ENCODE assay signal across 1 cellular context in the genomic region with DNA sequence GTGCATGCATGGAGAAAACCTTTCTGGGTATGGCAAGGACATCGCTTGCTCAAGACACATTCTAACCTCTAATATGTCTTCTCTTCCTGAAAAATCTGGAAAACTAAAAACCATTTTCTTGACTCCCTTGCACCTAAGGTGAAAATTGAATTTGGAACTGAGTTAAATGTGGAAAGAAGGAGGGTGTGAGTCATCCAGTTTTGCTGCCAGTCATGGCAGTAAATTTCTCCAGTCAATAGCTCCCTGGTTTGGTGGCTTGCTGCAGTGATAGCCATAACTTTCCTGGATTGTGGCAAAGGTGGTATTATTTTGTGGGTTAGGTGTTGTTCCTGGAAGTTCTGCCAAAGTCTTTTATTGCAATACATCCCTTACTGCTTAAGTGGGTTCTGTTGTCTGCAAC.
TF ChIP-seq lines count a peak whose summit lies in the region.

No MANE protein-coding gene starts in this region.

TF ChIP-seq in WTC11, 78 proteins besides CTCF, POLR2A, EP300 and RAD21 (continued from another document):
- TF ChIP-seq, protein P1, sequence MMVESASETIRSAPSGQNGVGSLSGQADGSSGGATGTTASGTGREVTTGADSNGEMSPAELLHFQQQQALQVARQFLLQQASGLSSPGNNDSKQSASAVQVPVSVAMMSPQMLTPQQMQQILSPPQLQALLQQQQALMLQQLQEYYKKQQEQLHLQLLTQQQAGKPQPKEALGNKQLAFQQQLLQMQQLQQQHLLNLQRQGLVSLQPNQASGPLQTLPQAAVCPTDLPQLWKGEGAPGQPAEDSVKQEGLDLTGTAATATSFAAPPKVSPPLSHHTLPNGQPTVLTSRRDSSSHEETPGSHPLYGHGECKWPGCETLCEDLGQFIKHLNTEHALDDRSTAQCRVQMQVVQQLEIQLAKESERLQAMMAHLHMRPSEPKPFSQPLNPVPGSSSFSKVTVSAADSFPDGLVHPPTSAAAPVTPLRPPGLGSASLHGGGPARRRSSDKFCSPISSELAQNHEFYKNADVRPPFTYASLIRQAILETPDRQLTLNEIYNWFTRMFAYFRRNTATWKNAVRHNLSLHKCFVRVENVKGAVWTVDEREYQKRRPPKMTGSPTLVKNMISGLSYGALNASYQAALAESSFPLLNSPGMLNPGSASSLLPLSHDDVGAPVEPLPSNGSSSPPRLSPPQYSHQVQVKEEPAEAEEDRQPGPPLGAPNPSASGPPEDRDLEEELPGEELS (CRISPR knock-in tag; IDR thresholded peaks at IDR 0.05) = no peak
- TF ChIP-seq, protein P2, sequence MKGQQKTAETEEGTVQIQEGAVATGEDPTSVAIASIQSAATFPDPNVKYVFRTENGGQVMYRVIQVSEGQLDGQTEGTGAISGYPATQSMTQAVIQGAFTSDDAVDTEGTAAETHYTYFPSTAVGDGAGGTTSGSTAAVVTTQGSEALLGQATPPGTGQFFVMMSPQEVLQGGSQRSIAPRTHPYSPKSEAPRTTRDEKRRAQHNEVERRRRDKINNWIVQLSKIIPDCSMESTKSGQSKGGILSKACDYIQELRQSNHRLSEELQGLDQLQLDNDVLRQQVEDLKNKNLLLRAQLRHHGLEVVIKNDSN (CRISPR knock-in tag; IDR thresholded peaks at IDR 0.05) = no peak
- TF ChIP-seq, protein P3, sequence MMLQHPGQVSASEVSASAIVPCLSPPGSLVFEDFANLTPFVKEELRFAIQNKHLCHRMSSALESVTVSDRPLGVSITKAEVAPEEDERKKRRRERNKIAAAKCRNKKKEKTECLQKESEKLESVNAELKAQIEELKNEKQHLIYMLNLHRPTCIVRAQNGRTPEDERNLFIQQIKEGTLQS (CRISPR knock-in tag; conservative IDR thresholded peaks at IDR 0.05) = no peak
- TF ChIP-seq, protein P4, sequence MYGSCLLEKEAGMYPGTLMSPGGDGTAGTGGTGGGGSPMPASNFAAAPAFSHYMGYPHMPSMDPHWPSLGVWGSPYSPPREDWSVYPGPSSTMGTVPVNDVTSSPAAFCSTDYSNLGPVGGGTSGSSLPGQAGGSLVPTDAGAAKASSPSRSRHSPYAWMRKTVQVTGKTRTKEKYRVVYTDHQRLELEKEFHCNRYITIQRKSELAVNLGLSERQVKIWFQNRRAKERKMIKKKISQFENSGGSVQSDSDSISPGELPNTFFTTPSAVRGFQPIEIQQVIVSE (CRISPR knock-in tag; IDR thresholded peaks at IDR 0.05; ENCODE audit: borderline replicate concordance) = no peak
- TF ChIP-seq JUN (CRISPR knock-in tag; IDR thresholded peaks at IDR 0.05) (no peak), SP1 (CRISPR knock-in tag; conservative IDR thresholded peaks at IDR 0.05) (no peak), NR1H2 (CRISPR knock-in tag; IDR thresholded peaks at IDR 0.05) (no peak), IRF2 (CRISPR knock-in tag; IDR thresholded peaks at IDR 0.05; ENCODE audit: borderline replicate concordance, low read depth) (no peak), RELA (CRISPR knock-in tag; IDR thresholded peaks at IDR 0.05; ENCODE audit: borderline replicate concordance) (no peak), NFE2L1 (CRISPR knock-in tag; IDR thresholded peaks at IDR 0.05) (no peak)
- TF ChIP-seq, protein P5, sequence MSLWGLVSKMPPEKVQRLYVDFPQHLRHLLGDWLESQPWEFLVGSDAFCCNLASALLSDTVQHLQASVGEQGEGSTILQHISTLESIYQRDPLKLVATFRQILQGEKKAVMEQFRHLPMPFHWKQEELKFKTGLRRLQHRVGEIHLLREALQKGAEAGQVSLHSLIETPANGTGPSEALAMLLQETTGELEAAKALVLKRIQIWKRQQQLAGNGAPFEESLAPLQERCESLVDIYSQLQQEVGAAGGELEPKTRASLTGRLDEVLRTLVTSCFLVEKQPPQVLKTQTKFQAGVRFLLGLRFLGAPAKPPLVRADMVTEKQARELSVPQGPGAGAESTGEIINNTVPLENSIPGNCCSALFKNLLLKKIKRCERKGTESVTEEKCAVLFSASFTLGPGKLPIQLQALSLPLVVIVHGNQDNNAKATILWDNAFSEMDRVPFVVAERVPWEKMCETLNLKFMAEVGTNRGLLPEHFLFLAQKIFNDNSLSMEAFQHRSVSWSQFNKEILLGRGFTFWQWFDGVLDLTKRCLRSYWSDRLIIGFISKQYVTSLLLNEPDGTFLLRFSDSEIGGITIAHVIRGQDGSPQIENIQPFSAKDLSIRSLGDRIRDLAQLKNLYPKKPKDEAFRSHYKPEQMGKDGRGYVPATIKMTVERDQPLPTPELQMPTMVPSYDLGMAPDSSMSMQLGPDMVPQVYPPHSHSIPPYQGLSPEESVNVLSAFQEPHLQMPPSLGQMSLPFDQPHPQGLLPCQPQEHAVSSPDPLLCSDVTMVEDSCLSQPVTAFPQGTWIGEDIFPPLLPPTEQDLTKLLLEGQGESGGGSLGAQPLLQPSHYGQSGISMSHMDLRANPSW (CRISPR knock-in tag; conservative IDR thresholded peaks at IDR 0.05; ENCODE audit: low read depth) = no peak
